Comparison of ENCODE assay signal across 1 cellular context in genomic region chr1:40902634-40902897, GRCh38.
TF ChIP-seq lines count a peak whose summit lies in the region.

No MANE protein-coding gene starts in this region.

TF ChIP-seq in K562, 482 proteins besides CTCF, POLR2A, EP300 and RAD21:
- TF ChIP-seq FOXA3 (CRISPR knock-in tag; conservative IDR thresholded peaks at IDR 0.05 in 1 of 2, IDR thresholded peaks at IDR 0.05 in 1 of 2) (no peak), ATF7 (IDR thresholded peaks at IDR 0.05) (no peak), ZNF408 (CRISPR knock-in tag; IDR thresholded peaks at IDR 0.05; ENCODE audit: low read depth) (no peak), SRF (CRISPR knock-in tag; IDR thresholded peaks at IDR 0.05) (no peak), TCF3 (CRISPR knock-in tag; IDR thresholded peaks at IDR 0.05) (no peak), RNF2 (IDR thresholded peaks at IDR 0.05) (no peak), DDX20 (tag; IDR thresholded peaks at IDR 0.05; ENCODE audit: low read depth) (no peak), NFE2L1 (tag; IDR thresholded peaks at IDR 0.05; ENCODE audit: borderline replicate concordance, low read depth) (no peak), HDAC3 (IDR thresholded peaks at IDR 0.05; ENCODE audit: borderline replicate concordance, partially characterized antibody) (no peak), FOXA1 (IDR thresholded peaks at IDR 0.05; ENCODE audit: borderline replicate concordance) (no peak), E2F1 (CRISPR knock-in tag; IDR thresholded peaks at IDR 0.05) (no peak), KLF6 (CRISPR knock-in tag; IDR thresholded peaks at IDR 0.05; ENCODE audit: borderline replicate concordance) (no peak), MAFK (IDR thresholded peaks at IDR 0.05; ENCODE audit: low read length) (no peak), MAZ (CRISPR knock-in tag; conservative IDR thresholded peaks at IDR 0.05 in 1 of 2, IDR thresholded peaks at IDR 0.05 in 1 of 2) (no peak), PRPF4 (IDR thresholded peaks at IDR 0.05; ENCODE audit: insufficient read depth, low read depth, low read length, poor library complexity, severe bottlenecking) (no peak), ZNF583 (CRISPR knock-in tag; IDR thresholded peaks at IDR 0.05) (no peak), HEY1 (CRISPR knock-in tag; IDR thresholded peaks at IDR 0.05; ENCODE audit: borderline replicate concordance) (no peak)
